Comparison of ENCODE assay signal across 30 cellular contexts in the genomic region with DNA sequence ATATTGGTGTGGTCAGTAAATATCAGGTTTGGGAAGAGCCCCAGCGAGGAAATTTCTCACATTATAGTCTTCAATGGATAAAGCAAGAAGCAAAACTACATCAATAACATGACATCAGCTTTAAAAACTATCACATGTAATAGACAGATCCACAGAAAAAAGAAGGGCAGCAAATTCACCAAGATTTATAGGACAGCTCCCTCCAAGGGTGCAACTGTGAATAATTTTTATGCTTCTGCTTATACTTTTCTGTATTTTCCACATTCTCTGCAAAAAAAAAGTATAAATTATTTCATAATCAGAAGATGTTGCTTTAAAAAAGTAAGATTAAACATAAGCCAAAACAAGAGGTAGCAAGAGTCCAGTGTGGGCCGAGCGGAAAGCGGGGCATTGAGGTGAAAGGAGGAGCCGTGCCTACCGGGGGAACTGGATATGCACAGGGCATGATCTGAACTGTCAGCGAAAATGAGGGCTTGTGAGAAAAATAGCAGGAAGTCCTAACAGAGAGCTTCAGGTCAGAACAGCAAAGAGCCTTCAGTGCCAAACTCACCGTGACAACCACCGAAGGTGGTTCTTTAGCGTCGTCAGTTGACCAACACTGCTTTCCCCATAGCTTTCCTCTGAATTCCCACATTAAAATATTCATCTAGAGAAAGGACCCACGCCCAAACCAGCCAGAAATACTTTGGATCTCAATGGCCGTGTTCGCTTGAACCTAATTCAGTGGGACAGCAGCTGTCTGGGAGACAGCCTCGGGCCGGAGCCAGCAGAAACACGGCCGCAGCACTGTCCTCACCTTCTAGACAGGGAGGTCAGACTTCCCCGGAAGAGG. TPM values are rescaled to one million over a fixed set of nuclear protein-coding genes. Genes with fewer than 3 reads are reported as not detected.
DNase-seq lines count a peak whose midpoint lies in the region; ATAC-seq, FAIRE-seq and TF ChIP-seq lines count a peak whose summit lies in the region.
"Had no signal": no experiment of that assay in that cellular context is flagged by ENCODE, and none has a peak within 500 bp of the region (broad histone marks: within the 10 kb centered on the region; RNA-seq: fewer than 3 reads in every experiment).

No MANE protein-coding gene starts in this region.

- TF ChIP-seq EP300 in SK-N-SH (IDR thresholded peaks at IDR 0.05; ENCODE audit: borderline replicate concordance in 1 of 2, low read depth in 1 of 2, low read length in 1 of 2) (no peak), tibial nerve (IDR thresholded peaks at IDR 0.05) (no peak)

- H3K9me3 ChIP-seq in SK-N-SH = no peaks in the 10 kb centered on the region
- H3K9me3 ChIP-seq in kidney (ENCODE audit: control insufficient read depth in 1 of 2, low read length in 2 of 2) = no peaks in the 10 kb centered on the region
- no peaks in the 10 kb centered on the region for H3K9me3 ChIP-seq in parathyroid adenoma (ENCODE audit: control insufficient read depth, low read length)
- no peaks in the 10 kb centered on the region for H3K9me3 ChIP-seq in tibial nerve
- H3K9me3 ChIP-seq in mucosa of descending colon = no peaks in the 10 kb centered on the region
- H3K9me3 ChIP-seq: transverse colon had no signal

- POLR2A ChIA-PET in SK-N-SH (lab: Yijun Ruan, JAX) = no interaction called here

- no peaks in the 10 kb centered on the region for H3K9me3 Mint-ChIP-seq in stimulated activated effector memory CD8-positive, alpha-beta T cell treated with anti-CD3 and anti-CD28 coated beads, Interleukin-12 subunit alpha, Interleukin-12 subunit beta, amount 100 ng/mL, for 72 hours
- H3K9me3 Mint-ChIP-seq: activated T-helper 2 cell treated with anti-CD3 and anti-CD28 coated beads, Interferon-gamma antibody, Interleukin-2, Interleukin-4, amounts not matched to agents 10 μg/mL and 5 μg/mL and 100 μg/mL, durations not matched to agents 14 hours and 24 hours and 36 hours; brain had no signal

- H3K27me3 ChIP-seq in SK-N-SH (ENCODE audit: insufficient read depth) (no peaks in the 10 kb centered on the region), parathyroid adenoma (ENCODE audit: control insufficient read depth, insufficient read depth, low read length) (no peaks in the 10 kb centered on the region), tibial nerve (no peaks in the 10 kb centered on the region)
- H3K27me3 ChIP-seq: transverse colon had no signal

- H3K4me3 Mint-ChIP-seq in stimulated activated effector memory CD8-positive, alpha-beta T cell treated with anti-CD3 and anti-CD28 coated beads, Interleukin-12 subunit alpha, Interleukin-12 subunit beta, amount 100 ng/mL, for 72 hours = no peak overlapping the region
- H3K4me3 Mint-ChIP-seq: activated CD8-positive, alpha-beta T cell treated with anti-CD3 and anti-CD28 coated beads, Interleukin-2, amount 10 ng/mL, durations not matched to agents 7 days and 5 days; brain had no signal

- no peaks in the 10 kb centered on the region for H3K4me1 ChIP-seq in SK-N-SH (ENCODE audit: control insufficient read depth in 1 of 2, insufficient read depth in 2 of 2, low read depth in 1 of 2, low read length in 1 of 2)
- no peaks in the 10 kb centered on the region for H3K4me1 ChIP-seq in kidney (ENCODE audit: control insufficient read depth in 1 of 2, insufficient read depth in 1 of 2, low read depth in 1 of 2, low read length in 2 of 2)
- H3K4me1 ChIP-seq in parathyroid adenoma = peaks cover 2% of the 10 kb centered on the region
- H3K4me1 ChIP-seq in tibial nerve = peaks cover 0 to 19% (median 2%) of the 10 kb centered on the region in 4 donors
- no peaks in the 10 kb centered on the region for H3K4me1 ChIP-seq in mucosa of descending colon (ENCODE audit: low read depth)
- H3K4me1 ChIP-seq: transverse colon had no signal

- DNase-seq in SK-N-SH (no peak), kidney (peak; percentile 75), tibial nerve (ENCODE audit: low spot score in 2 of 2) (peak; percentile 30 to 33), mucosa of descending colon (no peak)
- DNase-seq in stimulated activated effector memory CD8-positive, alpha-beta T cell treated with anti-CD3 and anti-CD28 coated beads, Interleukin-12 subunit alpha, Interleukin-12 subunit beta, amount 100 ng/mL, for 72 hours (ENCODE audit: low spot score in 2 of 2) = no peak
- DNase-seq: activated CD4-positive, alpha-beta T cell treated with anti-CD3 and anti-CD28 coated beads for 4 hours; activated CD8-positive, alpha-beta T cell treated with anti-CD3 and anti-CD28 coated beads, Interleukin-2, amount 10 ng/mL, durations not matched to agents 7 days and 5 days; activated naive CD4-positive, alpha-beta T cell treated with anti-CD3 and anti-CD28 coated beads, Interleukin-2, amount 50 U/mL, for 16 hours; COR-L47; H7; hippocampal formation; Karpas-422; left colon; mesenchymal stem cell; NCI-H2029; NCI-H524 treated with DMSO at 0.1 percent for 48 hours; nucleus accumbens; OCI-M1; stimulated activated CD4-positive, alpha-beta T cell treated with anti-CD3 and anti-CD28 coated beads, Interleukin-4, amount 100 ng/mL, for 1 hour; SW 1271; T-helper 9 cell; transverse colon had no signal

- 61% methylated on average over 19 of the region's 19 CpGs for WGBS in SK-N-SH (ENCODE audit: low lambda C conversion rate)
- WGBS in tibial nerve, 2 donors = 60 to 70% methylated on average over 19 of the region's 19 CpGs

- H3K9me2 ChIP-seq in SK-N-SH = no peaks in the 10 kb centered on the region; the same call in 1 of the 2 replicates

- H3K79me2 ChIP-seq in SK-N-SH (ENCODE audit: insufficient read depth) (no peaks in the 10 kb centered on the region), parathyroid adenoma (no peaks in the 10 kb centered on the region)

- TF ChIP-seq POLR2A in tibial nerve (IDR thresholded peaks at IDR 0.05) = no peak

- H3F3A ChIP-seq in SK-N-SH (replicated peaks; ENCODE audit: insufficient read depth) = no peaks in the 10 kb centered on the region

- FAIRE-seq in kidney (lab: Jason Lieb, UNC) = no peak
- FAIRE-seq: GM12891 had no signal

- no peaks in the 10 kb centered on the region for H4K20me1 ChIP-seq in SK-N-SH (ENCODE audit: insufficient read depth)

- H2AFZ ChIP-seq in SK-N-SH (ENCODE audit: low read depth) = no peak overlapping the region
- H2AFZ ChIP-seq in parathyroid adenoma = peak overlapping the region; percentile 30

- TF ChIP-seq RAD21 in SK-N-SH (IDR thresholded peaks at IDR 0.05; ENCODE audit: low read length) = peak; percentile 11; the same call in 1 of the 2 replicates

- no peaks in the 10 kb centered on the region for H3K4me1 Mint-ChIP-seq in stimulated activated effector memory CD8-positive, alpha-beta T cell treated with anti-CD3 and anti-CD28 coated beads, Interleukin-12 subunit alpha, Interleukin-12 subunit beta, amount 100 ng/mL, for 72 hours

- H3K36me3 ChIP-seq in SK-N-SH (replicated peaks in 1 of 2; ENCODE audit: control insufficient read depth in 1 of 2, insufficient read depth in 2 of 2, low read length in 1 of 2) (no peaks in the 10 kb centered on the region), kidney (ENCODE audit: control insufficient read depth in 1 of 2, insufficient read depth in 2 of 2, low read length in 2 of 2) (no peaks in the 10 kb centered on the region), parathyroid adenoma (ENCODE audit: control insufficient read depth, insufficient read depth, low read length) (no peaks in the 10 kb centered on the region), tibial nerve (no peaks in the 10 kb centered on the region), mucosa of descending colon (ENCODE audit: low read depth) (no peaks in the 10 kb centered on the region)
- H3K36me3 ChIP-seq: transverse colon had no signal

- H3K27ac ChIP-seq in SK-N-SH (ENCODE audit: low read depth in 2 of 2, low read length in 1 of 2) (no peak overlapping the region), kidney (ENCODE audit: low read depth in 2 of 2, low read length in 2 of 2) (no peak overlapping the region), parathyroid adenoma (no peak overlapping the region), tibial nerve (peak overlapping the region in 2 of 4 donors; percentile 4 to 42)
- H3K27ac ChIP-seq: 22Rv1, C4-2B, transverse colon had no signal

- H3K9ac ChIP-seq in SK-N-SH (no peak overlapping the region), kidney (ENCODE audit: low read length in 2 of 2) (no peak overlapping the region), parathyroid adenoma (no peak overlapping the region)

- H3K36me3 Mint-ChIP-seq in stimulated activated effector memory CD8-positive, alpha-beta T cell treated with anti-CD3 and anti-CD28 coated beads, Interleukin-12 subunit alpha, Interleukin-12 subunit beta, amount 100 ng/mL, for 72 hours = no peaks in the 10 kb centered on the region
- H3K36me3 Mint-ChIP-seq: brain had no signal

- H3K4me3 ChIP-seq in SK-N-SH (ENCODE audit: low read depth in 2 of 2, low read length in 1 of 2) = no peak overlapping the region
- H3K4me3 ChIP-seq in kidney (ENCODE audit: low read length in 2 of 2) = peak overlapping the region; percentile 16 to 26
- H3K4me3 ChIP-seq in parathyroid adenoma (ENCODE audit: low read depth, low read length) = no peak overlapping the region
- H3K4me3 ChIP-seq in tibial nerve = no peak overlapping the region
- no peak overlapping the region for H3K4me3 ChIP-seq in mucosa of descending colon
- H3K4me3 ChIP-seq: transverse colon had no signal

- H3K27ac Mint-ChIP-seq in stimulated activated effector memory CD8-positive, alpha-beta T cell treated with anti-CD3 and anti-CD28 coated beads, Interleukin-12 subunit alpha, Interleukin-12 subunit beta, amount 100 ng/mL, for 72 hours = no peak overlapping the region
- H3K27ac Mint-ChIP-seq: activated CD8-positive, alpha-beta T cell treated with anti-CD3 and anti-CD28 coated beads, Interleukin-2, amount 10 ng/mL, durations not matched to agents 7 days and 5 days; activated T-helper 2 cell treated with anti-CD3 and anti-CD28 coated beads, Interferon-gamma antibody, Interleukin-2, Interleukin-4, amounts not matched to agents 10 μg/mL and 5 μg/mL and 100 μg/mL, durations not matched to agents 14 hours and 24 hours and 36 hours had no signal

- CTCF ChIA-PET in SK-N-SH (lab: Yijun Ruan, JAX) = interaction anchor here (1.2 kb wide), 1 partner anchor 119 kb away, joined by 3 read pairs; no protein-coding TSS in a partner anchor

- H3K4me2 ChIP-seq in SK-N-SH (no peak overlapping the region), parathyroid adenoma (ENCODE audit: low read length) (peak overlapping the region; percentile 42)

- intact Hi-C loops in kidney (cut with DNase I) = no loop called here
- intact Hi-C loops in mucosa of descending colon (cut with DNase I, micrococcal nuclease) = no loop called here

- TF ChIP-seq CTCF in SK-N-SH (IDR thresholded peaks at IDR 0.05) (no peak), kidney (IDR thresholded peaks at IDR 0.05; ENCODE audit: borderline replicate concordance, extremely low read depth, insufficient read depth) (no peak), parathyroid adenoma (IDR thresholded peaks at IDR 0.05) (no peak), tibial nerve (IDR thresholded peaks at IDR 0.05) (no peak), mucosa of descending colon (IDR thresholded peaks at IDR 0.05) (no peak)

- ATAC-seq in SK-N-SH treated with all-trans-retinoic acid at 6 μM for 48 hours (no peak), mucosa of descending colon (no peak)
- no peak for ATAC-seq in stimulated activated effector memory CD8-positive, alpha-beta T cell treated with anti-CD3 and anti-CD28 coated beads, Interleukin-12 subunit alpha, Interleukin-12 subunit beta, amount 100 ng/mL, for 72 hours
- no peak for ATAC-seq in activated CD4-positive, CD25-positive, alpha-beta regulatory T cell treated with anti-CD3 and anti-CD28 coated beads, Interleukin-2, amount 50 U/mL, for 24 hours
- ATAC-seq: activated CD8-positive, alpha-beta T cell treated with anti-CD3 and anti-CD28 coated beads, Interleukin-2, amount 10 ng/mL, durations not matched to agents 7 days and 5 days; left colon had no signal

RNA-seq across cellular contexts. Expression of a gene that starts 59.9 kb away (rescaled TPM):
- polyA plus RNA-seq in SK-N-SH (2012; rRNA removed) = 0.18 and 0.30 TPM in 2 replicates
- polyA plus RNA-seq in SK-N-SH (2012; cell fraction: cytosol; rRNA removed) = 0.12 and 0.16 TPM in 2 replicates
- polyA plus RNA-seq in SK-N-SH (2012; cell fraction: nucleus; rRNA removed) = 0.05 and 0.74 TPM in 2 replicates
- 13.8 TPM for total RNA-seq in kidney
- 9.8 TPM for polyA plus RNA-seq in kidney (ENCODE audit: insufficient read depth, low read depth, low replicate concordance)
- total RNA-seq in tibial nerve = 10 to 100 TPM in 2 of 4 donors, 1 to 10 TPM in 2; 6.6 to 16.5 (median 9.7) TPM
- total RNA-seq in mucosa of descending colon = 10 to 100 TPM; 14.7 to 30.5 (median 28.5) TPM

Comparison
In these comparisons a context has a peak if more than half of its experiments do, and no peak if none do; other contexts are left out.
1. DNase-seq: peak in kidney (single experiment) and tibial nerve (2 of 2); none in SK-N-SH (single experiment), mucosa of descending colon (0 of 3) and stimulated activated effector memory CD8-positive, alpha-beta T cell treated with anti-CD3 and anti-CD28 coated beads, Interleukin-12 subunit alpha, Interleukin-12 subunit beta, amount 100 ng/mL, for 72 hours (0 of 2).
2. H3K4me3 ChIP-seq: peak in kidney (2 of 2); none in SK-N-SH (0 of 2), parathyroid adenoma (single experiment), tibial nerve (0 of 4) and mucosa of descending colon (single experiment).